ENCODE assay signal across 8 cellular contexts in the genomic region with DNA sequence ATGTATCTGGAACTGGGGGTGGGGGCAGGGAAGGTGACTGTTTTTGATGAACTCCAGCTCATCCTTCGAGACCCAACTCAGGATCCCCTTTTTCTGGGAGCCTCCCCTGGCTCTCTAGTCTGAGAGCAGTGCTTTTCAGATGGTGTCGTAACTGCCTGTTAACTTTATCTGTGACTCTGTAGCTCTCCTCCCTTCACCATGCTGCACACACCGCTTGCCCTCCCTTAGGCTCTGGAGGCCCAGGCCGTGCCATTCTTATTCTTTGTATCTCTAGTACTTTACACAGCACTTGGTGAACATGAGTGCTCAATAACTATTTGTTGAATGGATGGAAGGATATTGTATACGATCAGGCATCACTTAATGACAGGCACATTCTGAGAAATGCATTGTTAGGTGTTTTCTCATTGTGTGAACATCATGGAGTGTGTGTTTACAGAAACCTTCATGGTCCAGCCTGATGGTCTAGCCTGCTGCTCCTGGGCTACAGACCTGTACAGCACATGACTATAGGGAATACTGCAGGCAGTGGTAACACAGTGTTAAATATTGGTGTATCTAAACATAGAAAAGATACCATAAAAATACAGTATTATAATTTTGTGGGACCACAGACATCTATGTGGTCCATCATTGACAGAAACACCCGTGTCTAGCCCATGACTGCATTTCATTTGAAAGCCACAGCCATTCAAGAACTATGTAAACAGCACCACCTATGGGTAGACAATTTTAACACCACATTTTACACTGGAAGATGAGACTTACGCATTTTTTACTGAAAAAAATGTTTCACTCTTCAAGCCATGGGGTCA.
DNase-seq lines count a peak whose midpoint lies in the region; ATAC-seq and TF ChIP-seq lines count a peak whose summit lies in the region.

No MANE protein-coding gene starts in this region.

- H3K36me3 ChIP-seq in heart right ventricle = peaks cover 0 to 55% (median 0%) of the 10 kb centered on the region in 9 donors

- no peaks in the 10 kb centered on the region for H3K27me3 ChIP-seq in heart right ventricle

- H3K4me1 Mint-ChIP-seq in activated naive CD4-positive, alpha-beta T cell treated with anti-CD3 and anti-CD28 coated beads for 36 hours (ENCODE audit: low read depth) = no peaks in the 10 kb centered on the region
- no peaks in the 10 kb centered on the region for H3K4me1 Mint-ChIP-seq in activated naive CD8-positive, alpha-beta T cell treated with anti-CD3 and anti-CD28 coated beads, Interleukin-2, amount 50 U/mL, for 24 hours

- peak; percentile 55 for ATAC-seq in HG02623 (IDR thresholded peaks at IDR 0.05; ENCODE audit: unreplicated experiment)
- peak; percentile 49 for ATAC-seq in activated naive CD8-positive, alpha-beta T cell treated with anti-CD3 and anti-CD28 coated beads, Interleukin-2, amount 50 U/mL, for 24 hours
- peak; percentile 54 to 82 (median 70) for ATAC-seq in heart right ventricle
- ATAC-seq in sciatic nerve = peak; percentile 79

- H3K9me3 ChIP-seq in heart right ventricle = no peaks in the 10 kb centered on the region

- H3K27me3 Mint-ChIP-seq in activated naive CD4-positive, alpha-beta T cell treated with anti-CD3 and anti-CD28 coated beads for 36 hours (ENCODE audit: low read depth) = peaks cover 7% of the 10 kb centered on the region
- H3K27me3 Mint-ChIP-seq in activated naive CD8-positive, alpha-beta T cell treated with anti-CD3 and anti-CD28 coated beads, Interleukin-2, amount 50 U/mL, for 24 hours = peaks cover 8% of the 10 kb centered on the region

- CTCF ChIA-PET in activated naive CD4-positive, alpha-beta T cell treated with anti-CD3 and anti-CD28 coated beads for 36 hours (lab: Charles Lee) = interaction anchor here (0.5 to 4.9 kb wide), 15 partner anchors 9 to 1896 kb away, joined by 3 to 39 read pairs (median 3); no protein-coding TSS in a partner anchor

- H3K27ac Mint-ChIP-seq in activated naive CD4-positive, alpha-beta T cell treated with anti-CD3 and anti-CD28 coated beads for 36 hours = no peak overlapping the region
- H3K27ac Mint-ChIP-seq in activated naive CD8-positive, alpha-beta T cell treated with anti-CD3 and anti-CD28 coated beads, Interleukin-2, amount 50 U/mL, for 24 hours = no peak overlapping the region

- H3K27ac ChIP-seq in heart right ventricle = no peak overlapping the region

- intact Hi-C loops in activated naive CD4-positive, alpha-beta T cell treated with anti-CD3 and anti-CD28 coated beads for 36 hours (cut with micrococcal nuclease) = loop anchor here (1.0 to 5.0 kb wide), 4 partner anchors 138 to 366 kb away; no protein-coding TSS in a partner anchor
- intact Hi-C loops in heart right ventricle (cut with DNase I) (loop anchor here (1.0 to 10.0 kb wide), 11 partner anchors 88 to 370 kb away; a partner anchor contains a TSS), sciatic nerve (cut with DNase I) (loop anchor here (2.0 kb wide), 1 partner anchor 152 kb away; no protein-coding TSS in a partner anchor)

- DNase-seq in activated naive CD4-positive, alpha-beta T cell treated with anti-CD3 and anti-CD28 coated beads for 36 hours = peak; percentile 23
- no peak for DNase-seq in activated naive CD4-positive, alpha-beta T cell (lab: John Stamatoyannopoulos, UW)
- peak; percentile 80 for DNase-seq in NCI-H2171 treated with DMSO at 0.1 percent for 48 hours (lab: John Stamatoyannopoulos, UW)
- DNase-seq in activated naive CD8-positive, alpha-beta T cell treated with anti-CD3 and anti-CD28 coated beads, Interleukin-2, amount 50 U/mL, for 24 hours = no peak
- peak in 1 of 2 donors; percentile 50 for DNase-seq in heart right ventricle
- DNase-seq in sciatic nerve (ENCODE audit: low spot score) = no peak
- DNase-seq in cortex of kidney (lab: John Stamatoyannopoulos, UW) = no peak

- TF ChIP-seq CTCF in heart right ventricle (IDR thresholded peaks at IDR 0.05) = peak; percentile 61 to 90 (median 78)

- H3K4me3 ChIP-seq in heart right ventricle = no peak overlapping the region

- no peaks in the 10 kb centered on the region for H3K9me3 Mint-ChIP-seq in activated naive CD4-positive, alpha-beta T cell treated with anti-CD3 and anti-CD28 coated beads for 36 hours
- no peaks in the 10 kb centered on the region for H3K9me3 Mint-ChIP-seq in activated naive CD8-positive, alpha-beta T cell treated with anti-CD3 and anti-CD28 coated beads, Interleukin-2, amount 50 U/mL, for 24 hours

- H3K4me3 Mint-ChIP-seq in activated naive CD4-positive, alpha-beta T cell treated with anti-CD3 and anti-CD28 coated beads for 36 hours = no peak overlapping the region
- H3K4me3 Mint-ChIP-seq in activated naive CD8-positive, alpha-beta T cell treated with anti-CD3 and anti-CD28 coated beads, Interleukin-2, amount 50 U/mL, for 24 hours = no peak overlapping the region

- peaks cover 0 to 5% (median 0%) of the 10 kb centered on the region in 9 donors for H3K4me1 ChIP-seq in heart right ventricle

- H3K36me3 Mint-ChIP-seq in activated naive CD4-positive, alpha-beta T cell treated with anti-CD3 and anti-CD28 coated beads for 36 hours (ENCODE audit: low read depth) = no peaks in the 10 kb centered on the region
- H3K36me3 Mint-ChIP-seq in activated naive CD8-positive, alpha-beta T cell treated with anti-CD3 and anti-CD28 coated beads, Interleukin-2, amount 50 U/mL, for 24 hours (ENCODE audit: low read depth) = no peaks in the 10 kb centered on the region

- 53 to 57% methylated on average over 7 of the region's 7 CpGs for WGBS in heart right ventricle, 2 donors

Comparison
In these comparisons a context has a peak if more than half of its experiments do, and no peak if none do; other contexts are left out.
1. DNase-seq: peak in activated naive CD4-positive, alpha-beta T cell treated with anti-CD3 and anti-CD28 coated beads for 36 hours (single experiment) and NCI-H2171 treated with DMSO at 0.1 percent for 48 hours (single experiment); none in activated naive CD4-positive, alpha-beta T cell (0 of 4), activated naive CD8-positive, alpha-beta T cell treated with anti-CD3 and anti-CD28 coated beads, Interleukin-2, amount 50 U/mL, for 24 hours (single experiment), sciatic nerve (single experiment) and cortex of kidney (single experiment).
2. Peak in every context shown above with its lines, with median percentiles within 50 percentile points of each other: ATAC-seq.